11 cellular contexts compared by ENCODE assay signal in genomic region chr3:172065534-172065933, GRCh38. TPM values are rescaled to one million over a fixed set of nuclear protein-coding genes. Genes with fewer than 3 reads are reported as not detected.
DNase-seq lines count a peak whose midpoint lies in the region; ATAC-seq, FAIRE-seq and TF ChIP-seq lines count a peak whose summit lies in the region.
"Had no signal": no experiment of that assay in that cellular context is flagged by ENCODE, and none has a peak within 500 bp of the region (broad histone marks: within the 10 kb centered on the region; RNA-seq: fewer than 3 reads in every experiment).

No MANE protein-coding gene starts in this region.

- no peak overlapping the region for H3K4me3 ChIP-seq in skeletal muscle cell (ENCODE audit: low read depth, low read length)
- no peak overlapping the region for H3K4me3 ChIP-seq in H7 (ENCODE audit: insufficient read depth, low read depth, low read length)

- DNase-seq in H54 (ENCODE audit: insufficient read length, low spot score) (no peak), RPMI8226 (peak; percentile 62), fibroblast of peridontal ligament (ENCODE audit: extremely low read depth) (peak; percentile 90), skeletal muscle cell (ENCODE audit: low read depth) (peak; percentile 67), H7 (no peak), ACHN (no peak), T-helper 2 cell (no peak)
- DNase-seq: NCI-H1417, T-cell had no signal

- ATAC-seq in HG02678 (IDR thresholded peaks at IDR 0.05; ENCODE audit: unreplicated experiment), result no peak
- ATAC-seq: T-cell had no signal

- no peaks in the 10 kb centered on the region for H3K36me3 ChIP-seq in H7 (replicated peaks; ENCODE audit: control insufficient read depth, insufficient read depth, low read length)

- no peaks in the 10 kb centered on the region for H3K27me3 ChIP-seq in H7 (ENCODE audit: control insufficient read depth, insufficient read depth, low read length)

- peak; percentile 6 for FAIRE-seq in H54 (lab: Jason Lieb, UNC)
- FAIRE-seq: G401.6 had no signal

- TF ChIP-seq POLR2A in H54 (IDR thresholded peaks at IDR 0.05; ENCODE audit: low read depth, low read length), result no peak

- in situ Hi-C loops in ACHN (cut with HindIII; ENCODE audit: low pct_ligation_motif_present, low pct_unique_long_range_greater_than_20kb, low sequenced_read_pairs), result no loop called here

RNA-seq across cellular contexts. Expression of gene FNDC3B, which starts 26.2 kb away (rescaled TPM):
- total RNA-seq in H7 (2014; rRNA removed; shearing (Covaris generic)), result 24.2 and 28.7 TPM in 2 replicates

Comparison
In these comparisons a context has a peak if more than half of its experiments do, and no peak if none do; other contexts are left out.
1. DNase-seq: peak in RPMI8226 (single experiment), fibroblast of peridontal ligament (single experiment) and skeletal muscle cell (single experiment); none in H54 (single experiment), H7 (single experiment), ACHN (single experiment) and T-helper 2 cell (0 of 5).